ENCODE assay signal across 33 cellular contexts in genomic region chr11:1371377-1371776, GRCh38. TPM values are rescaled to one million over a fixed set of nuclear protein-coding genes. Genes with fewer than 3 reads are reported as not detected.
"Had no signal": no experiment of that assay in that cellular context is flagged by ENCODE, and none has a peak within 500 bp of the region (broad histone marks: within the 10 kb centered on the region; RNA-seq: fewer than 3 reads in every experiment).

No MANE protein-coding gene starts in this region.

- H3K9me3 Mint-ChIP-seq: activated naive CD4-positive, alpha-beta T cell treated with anti-CD3 and anti-CD28 coated beads, Interleukin-2, amount 50 U/mL, for 72 hours; activated T-cell treated with anti-CD3 and anti-CD28 coated beads, Interleukin-2, amount 50 U/mL, for 72 hours; activated T-helper 17 cell treated with anti-CD3 and anti-CD28 coated beads, Interleukin-2, amount 50 U/mL, for 72 hours had no signal

- H3K9me3 ChIP-seq: adrenal gland had no signal

- H3K27me3 ChIP-seq: adrenal gland, body of pancreas had no signal

- ATAC-seq: activated CD4-positive, alpha-beta T cell treated with anti-CD3 and anti-CD28 coated beads for 36 hours; activated CD8-positive, alpha-beta T cell treated with anti-CD3 and anti-CD28 coated beads for 36 hours; activated naive CD4-positive, alpha-beta T cell treated with anti-CD3 and anti-CD28 coated beads, Interleukin-2, amount 50 U/mL, for 72 hours; activated T-cell treated with anti-CD3 and anti-CD28 coated beads, Interleukin-2, amount 50 U/mL, for 4 hours; activated T-cell treated with anti-CD3 and anti-CD28 coated beads, Interleukin-2, amount 50 U/mL, for 72 hours; activated T-helper 17 cell treated with anti-CD3 and anti-CD28 coated beads, Interleukin-2, amount 50 U/mL, for 72 hours; body of pancreas; T-cell; T-helper 17 cell had no signal

- H3K27ac Mint-ChIP-seq: activated B cell treated with CpG ODN at 0.5 μM for 24 hours; activated CD4-positive, alpha-beta memory T cell treated with anti-CD3 and anti-CD28 coated beads for 36 hours; activated CD4-positive, alpha-beta T cell treated with anti-CD3 and anti-CD28 coated beads for 36 hours; activated CD8-positive, alpha-beta T cell treated with anti-CD3 and anti-CD28 coated beads for 36 hours; activated naive CD4-positive, alpha-beta T cell treated with anti-CD3 and anti-CD28 coated beads for 36 hours; activated naive CD4-positive, alpha-beta T cell treated with anti-CD3 and anti-CD28 coated beads, Interleukin-2, amount 50 U/mL, for 72 hours; activated naive CD8-positive, alpha-beta T cell treated with anti-CD3 and anti-CD28 coated beads for 36 hours; activated T-cell treated with anti-CD3 and anti-CD28 coated beads, Interleukin-2, amount 50 U/mL, for 72 hours; activated T-helper 1 cell treated with anti-CD3 and anti-CD28 coated beads, Interleukin-12 subunit alpha, Interleukin-12 subunit beta, Interleukin-2, Interleukin-4 antibody, amounts not matched to agents 30 ng/mL and 10 ng/mL and 1 ng/mL, durations not matched to agents 14 hours and 24 hours and 36 hours; activated T-helper 17 cell treated with anti-CD3 and anti-CD28 coated beads, Interleukin-2, amount 50 U/mL, for 72 hours; T-cell; T-helper 17 cell had no signal

- H3K4me1 ChIP-seq: adrenal gland, body of pancreas, breast epithelium had no signal

- H3K27me3 Mint-ChIP-seq: activated B cell treated with CpG ODN at 0.5 μM for 24 hours; activated CD8-positive, alpha-beta T cell treated with anti-CD3 and anti-CD28 coated beads for 36 hours; activated naive CD8-positive, alpha-beta T cell treated with anti-CD3 and anti-CD28 coated beads for 36 hours; activated T-helper 17 cell treated with anti-CD3 and anti-CD28 coated beads, Interleukin-2, amount 50 U/mL, for 72 hours had no signal

- H3K4me1 Mint-ChIP-seq: activated B cell treated with CpG ODN at 0.5 μM for 24 hours; activated CD4-positive, alpha-beta T cell treated with anti-CD3 and anti-CD28 coated beads for 36 hours; activated naive CD8-positive, alpha-beta T cell treated with anti-CD3 and anti-CD28 coated beads for 36 hours; activated T-helper 17 cell treated with anti-CD3 and anti-CD28 coated beads, Interleukin-2, amount 50 U/mL, for 72 hours; T-cell; T-helper 17 cell had no signal

- H3K36me3 ChIP-seq: adrenal gland, brain microvascular endothelial cell, breast epithelium had no signal

- H3K36me3 Mint-ChIP-seq: activated CD4-positive, alpha-beta memory T cell treated with anti-CD3 and anti-CD28 coated beads for 36 hours; activated naive CD4-positive, alpha-beta T cell treated with anti-CD3 and anti-CD28 coated beads, Interleukin-2, amount 50 U/mL, for 72 hours; activated naive CD8-positive, alpha-beta T cell treated with anti-CD3 and anti-CD28 coated beads for 36 hours; T-cell had no signal

- DNase-seq: activated B cell treated with CpG ODN at 0.5 μM for 24 hours; activated CD4-positive, alpha-beta memory T cell treated with anti-CD3 and anti-CD28 coated beads for 36 hours; activated CD4-positive, alpha-beta T cell treated with anti-CD3 and anti-CD28 coated beads for 36 hours; activated CD4-positive, alpha-beta T cell treated with anti-CD3 and anti-CD28 coated beads for 48 hours; activated CD4-positive, alpha-beta T cell treated with anti-CD3 and anti-CD28 coated beads, Interleukin-2, amount 50 U/mL, for 1 hour; activated CD4-positive, alpha-beta T cell treated with anti-CD3 and anti-CD28 coated beads, Interleukin-2, amount 50 U/mL, for 4 hours; activated CD4-positive, CD25-positive, alpha-beta regulatory T cell treated with anti-CD3 and anti-CD28 coated beads, Interleukin-2, amount 50 U/mL, for 72 hours; activated CD8-positive, alpha-beta memory T cell treated with anti-CD3 and anti-CD28 coated beads, Interleukin-2, amount 50 U/mL, for 4 hours; activated CD8-positive, alpha-beta T cell treated with anti-CD3 and anti-CD28 coated beads for 36 hours; activated effector memory CD4-positive, alpha-beta T cell treated with anti-CD3 and anti-CD28 coated beads, Interleukin-2, amount 50 U/mL, for 16 hours; activated gamma-delta T cell treated with Interleukin-2 at 50 U/mL for 16 hours; activated naive CD4-positive, alpha-beta T cell; activated naive CD4-positive, alpha-beta T cell treated with anti-CD3 and anti-CD28 coated beads for 36 hours; activated naive CD4-positive, alpha-beta T cell treated with anti-CD3 and anti-CD28 coated beads, Interleukin-2, amount 50 U/mL, for 16 hours; activated naive CD8-positive, alpha-beta T cell treated with anti-CD3 and anti-CD28 coated beads for 36 hours; activated T-cell treated with anti-CD3 and anti-CD28 coated beads for 4 hours; activated T-cell treated with anti-CD3 and anti-CD28 coated beads, Interleukin-2, amount 50 U/mL, for 1 hour; activated T-cell treated with anti-CD3 and anti-CD28 coated beads, Interleukin-2, amount 50 U/mL, for 4 hours; activated T-cell treated with anti-CD3 and anti-CD28 coated beads, Interleukin-2, amount 50 U/mL, for 72 hours; adrenal gland; amniotic stem cell; body of pancreas; brain microvascular endothelial cell; central memory CD4-positive, alpha-beta T cell; T-cell; T-helper 17 cell; T-helper 9 cell had no signal

- H3K4me3 Mint-ChIP-seq: activated B cell treated with CpG ODN at 0.5 μM for 24 hours; activated CD4-positive, alpha-beta memory T cell treated with anti-CD3 and anti-CD28 coated beads for 36 hours; activated CD4-positive, alpha-beta T cell treated with anti-CD3 and anti-CD28 coated beads for 36 hours; activated CD8-positive, alpha-beta T cell treated with anti-CD3 and anti-CD28 coated beads for 36 hours; activated naive CD4-positive, alpha-beta T cell treated with anti-CD3 and anti-CD28 coated beads for 36 hours; activated naive CD8-positive, alpha-beta T cell treated with anti-CD3 and anti-CD28 coated beads for 36 hours; activated T-cell treated with anti-CD3 and anti-CD28 coated beads, Interleukin-2, amount 50 U/mL, for 4 hours; activated T-cell treated with anti-CD3 and anti-CD28 coated beads, Interleukin-2, amount 50 U/mL, for 72 hours; activated T-helper 1 cell treated with anti-CD3 and anti-CD28 coated beads, Interleukin-12 subunit alpha, Interleukin-12 subunit beta, Interleukin-2, Interleukin-4 antibody, amounts not matched to agents 30 ng/mL and 10 ng/mL and 1 ng/mL, durations not matched to agents 14 hours and 24 hours and 36 hours; activated T-helper 17 cell treated with anti-CD3 and anti-CD28 coated beads, Interleukin-2, amount 50 U/mL, for 72 hours; T-cell; T-helper 17 cell had no signal

- H3K27ac ChIP-seq: adrenal gland, body of pancreas, brain microvascular endothelial cell, breast epithelium, VCaP had no signal

- H3K4me3 ChIP-seq: adrenal gland, body of pancreas, breast epithelium had no signal

RNA-seq across cellular contexts. Expression of gene BRSK2, which starts 18.4 kb away (rescaled TPM):
- total RNA-seq: T-helper 2 cell treated with Interferon-gamma antibody and Interleukin-4, amounts not matched to agents 100 ng/mL and 5 ng/mL, for 36 hours had no signal
